In the genomic region with DNA sequence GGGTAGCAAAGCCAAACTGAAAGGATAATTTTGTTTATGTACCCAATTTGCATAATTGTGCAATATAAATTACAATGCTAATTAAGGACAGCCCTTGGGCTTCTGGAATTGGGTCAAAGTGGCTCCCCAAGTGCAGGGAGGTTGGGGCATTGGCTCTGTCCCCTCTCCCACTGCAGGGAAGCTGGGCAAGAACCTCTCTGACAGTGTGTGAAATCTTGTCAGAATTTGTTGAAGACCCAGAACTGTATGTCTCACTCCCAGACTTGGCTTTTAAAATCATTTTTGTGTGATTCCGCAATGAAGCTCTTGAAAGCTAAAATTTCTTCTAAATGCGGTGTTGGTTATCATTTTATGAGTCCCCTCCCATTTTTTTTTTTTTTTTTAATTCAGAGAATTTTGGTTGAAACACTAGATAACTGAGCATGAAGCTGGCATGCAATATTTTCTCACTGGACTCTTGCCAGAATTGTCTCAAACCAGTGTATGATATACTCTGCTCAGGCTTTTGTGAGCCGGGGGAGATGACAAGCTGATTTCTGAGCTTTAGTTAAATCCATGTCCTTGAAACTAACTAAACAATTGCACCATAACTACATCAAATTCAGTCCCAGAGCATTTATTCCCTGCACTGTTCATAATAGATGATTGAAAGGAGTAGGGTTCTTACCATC, we compare ENCODE assay signal across 18 cellular contexts.
DNase-seq lines count a peak whose midpoint lies in the region; TF ChIP-seq lines count a peak whose summit lies in the region.
"Had no signal": no experiment of that assay in that cellular context is flagged by ENCODE, and none has a peak within 500 bp of the region (broad histone marks: within the 10 kb centered on the region; RNA-seq: fewer than 3 reads in every experiment).

No MANE protein-coding gene starts in this region.

- in situ Hi-C loops in GM13976 (cut with MboI; ENCODE audit: low sequenced_read_pairs, unreplicated experiment), result no loop called here

- H3K4me3 Mint-ChIP-seq in type B pancreatic cell, result no peak overlapping the region

- no peak overlapping the region for H3K4me3 ChIP-seq in cardiac fibroblast (replicated peaks in 1 of 2; ENCODE audit: low read depth in 2 of 2, low read length in 2 of 2)
- H3K4me3 ChIP-seq: esophagus squamous epithelium, MG63, upper lobe of left lung had no signal

- no peaks in the 10 kb centered on the region for H3K9me3 Mint-ChIP-seq in type B pancreatic cell

- peaks cover 18% of the 10 kb centered on the region for H3K36me3 Mint-ChIP-seq in type B pancreatic cell

- H3K4me1 Mint-ChIP-seq in type B pancreatic cell (ENCODE audit: unreplicated experiment), result peaks cover 11% of the 10 kb centered on the region

- DNase-seq in AG09319 (ENCODE audit: extremely low read depth, low read depth), result peak; percentile 12
- DNase-seq in NCI-H1092 treated with DMSO at 0.1 percent for 48 hours (lab: John Stamatoyannopoulos, UW), result peak; percentile 56
- peak; percentile 10 to 81 for DNase-seq in cardiac fibroblast (ENCODE audit: low read depth in 2 of 2)
- DNase-seq in iPS-NIHi7 (ENCODE audit: extremely low spot score), result peak; percentile 12
- no peak for DNase-seq in type B pancreatic cell (ENCODE audit: extremely low spot score, unreplicated experiment)
- DNase-seq in activated gamma-delta T cell treated with Interleukin-2 at 50 U/mL for 16 hours, result no peak
- DNase-seq in NOMO-1 treated with dmso at 0.1 percent for 144 hours (lab: John Stamatoyannopoulos, UW; ENCODE audit: unreplicated experiment), result no peak
- DNase-seq in GM13976 (ENCODE audit: low spot score), result no peak
- DNase-seq: activated CD4-positive, alpha-beta T cell treated with anti-CD3 and anti-CD28 coated beads, Interleukin-2, amount 50 U/mL, for 48 hours; amniotic stem cell; Caco-2; dermis blood vessel endothelial cell; esophagus squamous epithelium; MG63; NCI-H1930; retina; stimulated activated CD4-positive, alpha-beta T cell treated with anti-CD3 and anti-CD28 coated beads, Interleukin-4, amount 100 ng/mL, for 1 hour; upper lobe of left lung had no signal

- no peak for TF ChIP-seq CTCF in AG09319 (IDR thresholded peaks at IDR 0.05; ENCODE audit: low read depth, low read length)
- no peak for TF ChIP-seq CTCF in cardiac fibroblast (IDR thresholded peaks at IDR 0.05; ENCODE audit: low read depth, low read length)
- no peak for TF ChIP-seq CTCF in type B pancreatic cell (conservative IDR thresholded peaks at IDR 0.05)
- TF ChIP-seq CTCF in GM13976 (IDR thresholded peaks at IDR 0.05; ENCODE audit: borderline replicate concordance, control extremely low read depth, extremely low read depth, insufficient read depth, missing control alignments), result no peak

- H3K27me3 Mint-ChIP-seq in type B pancreatic cell, result no peaks in the 10 kb centered on the region

- H3K27ac Mint-ChIP-seq in type B pancreatic cell, result no peak overlapping the region

Comparison
In these comparisons a context has a peak if more than half of its experiments do, and no peak if none do; other contexts are left out.
1. DNase-seq: peak in AG09319 (single experiment), NCI-H1092 treated with DMSO at 0.1 percent for 48 hours (single experiment), cardiac fibroblast (2 of 2) and iPS-NIHi7 (single experiment); none in type B pancreatic cell (single experiment), activated gamma-delta T cell treated with Interleukin-2 at 50 U/mL for 16 hours (single experiment), NOMO-1 treated with dmso at 0.1 percent for 144 hours (single experiment) and GM13976 (single experiment).